2 cellular contexts compared by ENCODE assay signal in the genomic region with DNA sequence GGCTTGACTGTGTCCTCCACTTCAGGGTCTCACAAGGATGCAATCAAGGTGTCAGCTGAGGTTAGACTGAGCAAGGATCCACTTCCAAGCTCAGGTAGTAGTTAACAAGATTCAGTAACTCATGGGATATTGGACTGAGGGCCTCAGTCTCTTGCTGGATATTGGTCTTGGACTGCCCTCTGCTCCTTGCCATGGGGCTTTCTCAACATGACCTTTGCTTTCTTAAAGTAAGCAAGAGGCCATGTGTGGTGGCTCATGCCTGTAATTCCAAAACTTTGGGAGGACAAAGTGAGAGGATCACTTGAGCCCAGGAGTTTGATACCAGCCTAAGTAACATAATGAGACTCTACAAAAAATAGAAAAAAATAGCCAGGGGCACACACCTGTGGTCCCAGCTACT.
TF ChIP-seq lines count a peak whose summit lies in the region.

No MANE protein-coding gene starts in this region.

TF ChIP-seq in HepG2, 621 proteins besides CTCF, POLR2A, EP300 and RAD21:
- TF ChIP-seq SMC3 (IDR thresholded peaks at IDR 0.05; ENCODE audit: low read length) = no peak
- TF ChIP-seq, protein P1, sequence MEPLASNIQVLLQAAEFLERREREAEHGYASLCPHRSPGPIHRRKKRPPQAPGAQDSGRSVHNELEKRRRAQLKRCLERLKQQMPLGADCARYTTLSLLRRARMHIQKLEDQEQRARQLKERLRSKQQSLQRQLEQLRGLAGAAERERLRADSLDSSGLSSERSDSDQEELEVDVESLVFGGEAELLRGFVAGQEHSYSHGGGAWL (CRISPR knock-in tag; IDR thresholded peaks at IDR 0.05) = no peak
- no peak for TF ChIP-seq SAP130 (CRISPR knock-in tag; IDR thresholded peaks at IDR 0.05; ENCODE audit: low read depth)
- TF ChIP-seq HNF4G (IDR thresholded peaks at IDR 0.05; ENCODE audit: borderline replicate concordance, low read depth, low read length) = 0 out of 2 replicates have a peak, but pooled peaks have one; percentile 9
- TF ChIP-seq HNF4G (CRISPR knock-in tag; IDR thresholded peaks at IDR 0.05; ENCODE audit: borderline replicate concordance, low read depth) = no peak

TF ChIP-seq in WTC11, 78 proteins besides CTCF, POLR2A, EP300 and RAD21:
- TF ChIP-seq TCF7 (CRISPR knock-in tag; IDR thresholded peaks at IDR 0.05; ENCODE audit: low read depth) = no peak
- no peak for TF ChIP-seq SP1 (CRISPR knock-in tag; conservative IDR thresholded peaks at IDR 0.05)
- no peak for TF ChIP-seq KAT7 (CRISPR knock-in tag; IDR thresholded peaks at IDR 0.05; ENCODE audit: borderline replicate concordance)
- TF ChIP-seq, protein P2, sequence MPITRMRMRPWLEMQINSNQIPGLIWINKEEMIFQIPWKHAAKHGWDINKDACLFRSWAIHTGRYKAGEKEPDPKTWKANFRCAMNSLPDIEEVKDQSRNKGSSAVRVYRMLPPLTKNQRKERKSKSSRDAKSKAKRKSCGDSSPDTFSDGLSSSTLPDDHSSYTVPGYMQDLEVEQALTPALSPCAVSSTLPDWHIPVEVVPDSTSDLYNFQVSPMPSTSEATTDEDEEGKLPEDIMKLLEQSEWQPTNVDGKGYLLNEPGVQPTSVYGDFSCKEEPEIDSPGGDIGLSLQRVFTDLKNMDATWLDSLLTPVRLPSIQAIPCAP (CRISPR knock-in tag; IDR thresholded peaks at IDR 0.05) = no peak
- TF ChIP-seq, protein P3, sequence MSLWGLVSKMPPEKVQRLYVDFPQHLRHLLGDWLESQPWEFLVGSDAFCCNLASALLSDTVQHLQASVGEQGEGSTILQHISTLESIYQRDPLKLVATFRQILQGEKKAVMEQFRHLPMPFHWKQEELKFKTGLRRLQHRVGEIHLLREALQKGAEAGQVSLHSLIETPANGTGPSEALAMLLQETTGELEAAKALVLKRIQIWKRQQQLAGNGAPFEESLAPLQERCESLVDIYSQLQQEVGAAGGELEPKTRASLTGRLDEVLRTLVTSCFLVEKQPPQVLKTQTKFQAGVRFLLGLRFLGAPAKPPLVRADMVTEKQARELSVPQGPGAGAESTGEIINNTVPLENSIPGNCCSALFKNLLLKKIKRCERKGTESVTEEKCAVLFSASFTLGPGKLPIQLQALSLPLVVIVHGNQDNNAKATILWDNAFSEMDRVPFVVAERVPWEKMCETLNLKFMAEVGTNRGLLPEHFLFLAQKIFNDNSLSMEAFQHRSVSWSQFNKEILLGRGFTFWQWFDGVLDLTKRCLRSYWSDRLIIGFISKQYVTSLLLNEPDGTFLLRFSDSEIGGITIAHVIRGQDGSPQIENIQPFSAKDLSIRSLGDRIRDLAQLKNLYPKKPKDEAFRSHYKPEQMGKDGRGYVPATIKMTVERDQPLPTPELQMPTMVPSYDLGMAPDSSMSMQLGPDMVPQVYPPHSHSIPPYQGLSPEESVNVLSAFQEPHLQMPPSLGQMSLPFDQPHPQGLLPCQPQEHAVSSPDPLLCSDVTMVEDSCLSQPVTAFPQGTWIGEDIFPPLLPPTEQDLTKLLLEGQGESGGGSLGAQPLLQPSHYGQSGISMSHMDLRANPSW (CRISPR knock-in tag; conservative IDR thresholded peaks at IDR 0.05; ENCODE audit: low read depth) = no peak
- TF ChIP-seq ZBTB21 (CRISPR knock-in tag; IDR thresholded peaks at IDR 0.05; ENCODE audit: borderline replicate concordance) = no peak
- no peak for TF ChIP-seq ZNF423 (CRISPR knock-in tag; IDR thresholded peaks at IDR 0.05)
- TF ChIP-seq, protein P4, sequence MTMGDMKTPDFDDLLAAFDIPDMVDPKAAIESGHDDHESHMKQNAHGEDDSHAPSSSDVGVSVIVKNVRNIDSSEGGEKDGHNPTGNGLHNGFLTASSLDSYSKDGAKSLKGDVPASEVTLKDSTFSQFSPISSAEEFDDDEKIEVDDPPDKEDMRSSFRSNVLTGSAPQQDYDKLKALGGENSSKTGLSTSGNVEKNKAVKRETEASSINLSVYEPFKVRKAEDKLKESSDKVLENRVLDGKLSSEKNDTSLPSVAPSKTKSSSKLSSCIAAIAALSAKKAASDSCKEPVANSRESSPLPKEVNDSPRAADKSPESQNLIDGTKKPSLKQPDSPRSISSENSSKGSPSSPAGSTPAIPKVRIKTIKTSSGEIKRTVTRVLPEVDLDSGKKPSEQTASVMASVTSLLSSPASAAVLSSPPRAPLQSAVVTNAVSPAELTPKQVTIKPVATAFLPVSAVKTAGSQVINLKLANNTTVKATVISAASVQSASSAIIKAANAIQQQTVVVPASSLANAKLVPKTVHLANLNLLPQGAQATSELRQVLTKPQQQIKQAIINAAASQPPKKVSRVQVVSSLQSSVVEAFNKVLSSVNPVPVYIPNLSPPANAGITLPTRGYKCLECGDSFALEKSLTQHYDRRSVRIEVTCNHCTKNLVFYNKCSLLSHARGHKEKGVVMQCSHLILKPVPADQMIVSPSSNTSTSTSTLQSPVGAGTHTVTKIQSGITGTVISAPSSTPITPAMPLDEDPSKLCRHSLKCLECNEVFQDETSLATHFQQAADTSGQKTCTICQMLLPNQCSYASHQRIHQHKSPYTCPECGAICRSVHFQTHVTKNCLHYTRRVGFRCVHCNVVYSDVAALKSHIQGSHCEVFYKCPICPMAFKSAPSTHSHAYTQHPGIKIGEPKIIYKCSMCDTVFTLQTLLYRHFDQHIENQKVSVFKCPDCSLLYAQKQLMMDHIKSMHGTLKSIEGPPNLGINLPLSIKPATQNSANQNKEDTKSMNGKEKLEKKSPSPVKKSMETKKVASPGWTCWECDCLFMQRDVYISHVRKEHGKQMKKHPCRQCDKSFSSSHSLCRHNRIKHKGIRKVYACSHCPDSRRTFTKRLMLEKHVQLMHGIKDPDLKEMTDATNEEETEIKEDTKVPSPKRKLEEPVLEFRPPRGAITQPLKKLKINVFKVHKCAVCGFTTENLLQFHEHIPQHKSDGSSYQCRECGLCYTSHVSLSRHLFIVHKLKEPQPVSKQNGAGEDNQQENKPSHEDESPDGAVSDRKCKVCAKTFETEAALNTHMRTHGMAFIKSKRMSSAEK (CRISPR knock-in tag; IDR thresholded peaks at IDR 0.05; ENCODE audit: borderline replicate concordance) = no peak
- TF ChIP-seq CREB1 (CRISPR knock-in tag; IDR thresholded peaks at IDR 0.05) = no peak
- TF ChIP-seq, protein P5, sequence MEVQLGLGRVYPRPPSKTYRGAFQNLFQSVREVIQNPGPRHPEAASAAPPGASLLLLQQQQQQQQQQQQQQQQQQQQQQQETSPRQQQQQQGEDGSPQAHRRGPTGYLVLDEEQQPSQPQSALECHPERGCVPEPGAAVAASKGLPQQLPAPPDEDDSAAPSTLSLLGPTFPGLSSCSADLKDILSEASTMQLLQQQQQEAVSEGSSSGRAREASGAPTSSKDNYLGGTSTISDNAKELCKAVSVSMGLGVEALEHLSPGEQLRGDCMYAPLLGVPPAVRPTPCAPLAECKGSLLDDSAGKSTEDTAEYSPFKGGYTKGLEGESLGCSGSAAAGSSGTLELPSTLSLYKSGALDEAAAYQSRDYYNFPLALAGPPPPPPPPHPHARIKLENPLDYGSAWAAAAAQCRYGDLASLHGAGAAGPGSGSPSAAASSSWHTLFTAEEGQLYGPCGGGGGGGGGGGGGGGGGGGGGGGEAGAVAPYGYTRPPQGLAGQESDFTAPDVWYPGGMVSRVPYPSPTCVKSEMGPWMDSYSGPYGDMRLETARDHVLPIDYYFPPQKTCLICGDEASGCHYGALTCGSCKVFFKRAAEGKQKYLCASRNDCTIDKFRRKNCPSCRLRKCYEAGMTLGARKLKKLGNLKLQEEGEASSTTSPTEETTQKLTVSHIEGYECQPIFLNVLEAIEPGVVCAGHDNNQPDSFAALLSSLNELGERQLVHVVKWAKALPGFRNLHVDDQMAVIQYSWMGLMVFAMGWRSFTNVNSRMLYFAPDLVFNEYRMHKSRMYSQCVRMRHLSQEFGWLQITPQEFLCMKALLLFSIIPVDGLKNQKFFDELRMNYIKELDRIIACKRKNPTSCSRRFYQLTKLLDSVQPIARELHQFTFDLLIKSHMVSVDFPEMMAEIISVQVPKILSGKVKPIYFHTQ (CRISPR knock-in tag; IDR thresholded peaks at IDR 0.05) = no peak
- TF ChIP-seq, protein P6, sequence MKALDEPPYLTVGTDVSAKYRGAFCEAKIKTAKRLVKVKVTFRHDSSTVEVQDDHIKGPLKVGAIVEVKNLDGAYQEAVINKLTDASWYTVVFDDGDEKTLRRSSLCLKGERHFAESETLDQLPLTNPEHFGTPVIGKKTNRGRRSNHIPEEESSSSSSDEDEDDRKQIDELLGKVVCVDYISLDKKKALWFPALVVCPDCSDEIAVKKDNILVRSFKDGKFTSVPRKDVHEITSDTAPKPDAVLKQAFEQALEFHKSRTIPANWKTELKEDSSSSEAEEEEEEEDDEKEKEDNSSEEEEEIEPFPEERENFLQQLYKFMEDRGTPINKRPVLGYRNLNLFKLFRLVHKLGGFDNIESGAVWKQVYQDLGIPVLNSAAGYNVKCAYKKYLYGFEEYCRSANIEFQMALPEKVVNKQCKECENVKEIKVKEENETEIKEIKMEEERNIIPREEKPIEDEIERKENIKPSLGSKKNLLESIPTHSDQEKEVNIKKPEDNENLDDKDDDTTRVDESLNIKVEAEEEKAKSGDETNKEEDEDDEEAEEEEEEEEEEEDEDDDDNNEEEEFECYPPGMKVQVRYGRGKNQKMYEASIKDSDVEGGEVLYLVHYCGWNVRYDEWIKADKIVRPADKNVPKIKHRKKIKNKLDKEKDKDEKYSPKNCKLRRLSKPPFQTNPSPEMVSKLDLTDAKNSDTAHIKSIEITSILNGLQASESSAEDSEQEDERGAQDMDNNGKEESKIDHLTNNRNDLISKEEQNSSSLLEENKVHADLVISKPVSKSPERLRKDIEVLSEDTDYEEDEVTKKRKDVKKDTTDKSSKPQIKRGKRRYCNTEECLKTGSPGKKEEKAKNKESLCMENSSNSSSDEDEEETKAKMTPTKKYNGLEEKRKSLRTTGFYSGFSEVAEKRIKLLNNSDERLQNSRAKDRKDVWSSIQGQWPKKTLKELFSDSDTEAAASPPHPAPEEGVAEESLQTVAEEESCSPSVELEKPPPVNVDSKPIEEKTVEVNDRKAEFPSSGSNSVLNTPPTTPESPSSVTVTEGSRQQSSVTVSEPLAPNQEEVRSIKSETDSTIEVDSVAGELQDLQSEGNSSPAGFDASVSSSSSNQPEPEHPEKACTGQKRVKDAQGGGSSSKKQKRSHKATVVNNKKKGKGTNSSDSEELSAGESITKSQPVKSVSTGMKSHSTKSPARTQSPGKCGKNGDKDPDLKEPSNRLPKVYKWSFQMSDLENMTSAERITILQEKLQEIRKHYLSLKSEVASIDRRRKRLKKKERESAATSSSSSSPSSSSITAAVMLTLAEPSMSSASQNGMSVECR (CRISPR knock-in tag; IDR thresholded peaks at IDR 0.05; ENCODE audit: borderline replicate concordance) = no peak
- TF ChIP-seq NFE2L1 (CRISPR knock-in tag; IDR thresholded peaks at IDR 0.05) = no peak
- TF ChIP-seq EMX1 (CRISPR knock-in tag; IDR thresholded peaks at IDR 0.05) = no peak
- TF ChIP-seq GTF2I (CRISPR knock-in tag; conservative IDR thresholded peaks at IDR 0.05) = no peak
- TF ChIP-seq NR1H2 (CRISPR knock-in tag; IDR thresholded peaks at IDR 0.05) = no peak
- TF ChIP-seq, protein P7, sequence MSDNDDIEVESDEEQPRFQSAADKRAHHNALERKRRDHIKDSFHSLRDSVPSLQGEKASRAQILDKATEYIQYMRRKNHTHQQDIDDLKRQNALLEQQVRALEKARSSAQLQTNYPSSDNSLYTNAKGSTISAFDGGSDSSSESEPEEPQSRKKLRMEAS (CRISPR knock-in tag; IDR thresholded peaks at IDR 0.05) = no peak
- TF ChIP-seq, protein P8, sequence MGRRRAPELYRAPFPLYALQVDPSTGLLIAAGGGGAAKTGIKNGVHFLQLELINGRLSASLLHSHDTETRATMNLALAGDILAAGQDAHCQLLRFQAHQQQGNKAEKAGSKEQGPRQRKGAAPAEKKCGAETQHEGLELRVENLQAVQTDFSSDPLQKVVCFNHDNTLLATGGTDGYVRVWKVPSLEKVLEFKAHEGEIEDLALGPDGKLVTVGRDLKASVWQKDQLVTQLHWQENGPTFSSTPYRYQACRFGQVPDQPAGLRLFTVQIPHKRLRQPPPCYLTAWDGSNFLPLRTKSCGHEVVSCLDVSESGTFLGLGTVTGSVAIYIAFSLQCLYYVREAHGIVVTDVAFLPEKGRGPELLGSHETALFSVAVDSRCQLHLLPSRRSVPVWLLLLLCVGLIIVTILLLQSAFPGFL (CRISPR knock-in tag; IDR thresholded peaks at IDR 0.05; ENCODE audit: borderline replicate concordance) = no peak
- TF ChIP-seq NFATC4 (CRISPR knock-in tag; IDR thresholded peaks at IDR 0.05) = no peak
